Comparison of ENCODE assay signal across 2 cellular contexts in the genomic region with DNA sequence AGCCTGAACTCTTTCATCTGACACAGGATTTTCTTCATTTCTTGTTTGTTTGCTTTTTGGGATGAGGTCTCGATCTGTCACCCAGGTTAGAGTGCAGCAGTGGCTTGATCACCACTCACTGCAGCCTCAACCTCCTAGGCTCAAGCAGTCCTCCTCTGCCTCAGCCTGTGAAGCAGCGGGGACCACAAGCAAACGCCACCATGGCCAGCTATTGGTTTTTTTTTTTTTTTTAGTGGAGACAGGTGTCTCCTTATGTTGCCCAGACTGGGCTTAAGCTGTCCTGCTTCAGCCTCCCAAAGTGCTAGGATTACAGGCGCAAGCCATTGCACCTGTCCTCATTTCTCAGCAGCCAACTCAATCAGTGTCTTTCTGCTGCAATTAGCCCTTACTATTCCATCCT.
TF ChIP-seq lines count a peak whose summit lies in the region.

No MANE protein-coding gene starts in this region.

TF ChIP-seq in GM23338, 12 proteins besides CTCF, POLR2A, EP300 and RAD21 (continued from another document):
- TF ChIP-seq, protein P1, sequence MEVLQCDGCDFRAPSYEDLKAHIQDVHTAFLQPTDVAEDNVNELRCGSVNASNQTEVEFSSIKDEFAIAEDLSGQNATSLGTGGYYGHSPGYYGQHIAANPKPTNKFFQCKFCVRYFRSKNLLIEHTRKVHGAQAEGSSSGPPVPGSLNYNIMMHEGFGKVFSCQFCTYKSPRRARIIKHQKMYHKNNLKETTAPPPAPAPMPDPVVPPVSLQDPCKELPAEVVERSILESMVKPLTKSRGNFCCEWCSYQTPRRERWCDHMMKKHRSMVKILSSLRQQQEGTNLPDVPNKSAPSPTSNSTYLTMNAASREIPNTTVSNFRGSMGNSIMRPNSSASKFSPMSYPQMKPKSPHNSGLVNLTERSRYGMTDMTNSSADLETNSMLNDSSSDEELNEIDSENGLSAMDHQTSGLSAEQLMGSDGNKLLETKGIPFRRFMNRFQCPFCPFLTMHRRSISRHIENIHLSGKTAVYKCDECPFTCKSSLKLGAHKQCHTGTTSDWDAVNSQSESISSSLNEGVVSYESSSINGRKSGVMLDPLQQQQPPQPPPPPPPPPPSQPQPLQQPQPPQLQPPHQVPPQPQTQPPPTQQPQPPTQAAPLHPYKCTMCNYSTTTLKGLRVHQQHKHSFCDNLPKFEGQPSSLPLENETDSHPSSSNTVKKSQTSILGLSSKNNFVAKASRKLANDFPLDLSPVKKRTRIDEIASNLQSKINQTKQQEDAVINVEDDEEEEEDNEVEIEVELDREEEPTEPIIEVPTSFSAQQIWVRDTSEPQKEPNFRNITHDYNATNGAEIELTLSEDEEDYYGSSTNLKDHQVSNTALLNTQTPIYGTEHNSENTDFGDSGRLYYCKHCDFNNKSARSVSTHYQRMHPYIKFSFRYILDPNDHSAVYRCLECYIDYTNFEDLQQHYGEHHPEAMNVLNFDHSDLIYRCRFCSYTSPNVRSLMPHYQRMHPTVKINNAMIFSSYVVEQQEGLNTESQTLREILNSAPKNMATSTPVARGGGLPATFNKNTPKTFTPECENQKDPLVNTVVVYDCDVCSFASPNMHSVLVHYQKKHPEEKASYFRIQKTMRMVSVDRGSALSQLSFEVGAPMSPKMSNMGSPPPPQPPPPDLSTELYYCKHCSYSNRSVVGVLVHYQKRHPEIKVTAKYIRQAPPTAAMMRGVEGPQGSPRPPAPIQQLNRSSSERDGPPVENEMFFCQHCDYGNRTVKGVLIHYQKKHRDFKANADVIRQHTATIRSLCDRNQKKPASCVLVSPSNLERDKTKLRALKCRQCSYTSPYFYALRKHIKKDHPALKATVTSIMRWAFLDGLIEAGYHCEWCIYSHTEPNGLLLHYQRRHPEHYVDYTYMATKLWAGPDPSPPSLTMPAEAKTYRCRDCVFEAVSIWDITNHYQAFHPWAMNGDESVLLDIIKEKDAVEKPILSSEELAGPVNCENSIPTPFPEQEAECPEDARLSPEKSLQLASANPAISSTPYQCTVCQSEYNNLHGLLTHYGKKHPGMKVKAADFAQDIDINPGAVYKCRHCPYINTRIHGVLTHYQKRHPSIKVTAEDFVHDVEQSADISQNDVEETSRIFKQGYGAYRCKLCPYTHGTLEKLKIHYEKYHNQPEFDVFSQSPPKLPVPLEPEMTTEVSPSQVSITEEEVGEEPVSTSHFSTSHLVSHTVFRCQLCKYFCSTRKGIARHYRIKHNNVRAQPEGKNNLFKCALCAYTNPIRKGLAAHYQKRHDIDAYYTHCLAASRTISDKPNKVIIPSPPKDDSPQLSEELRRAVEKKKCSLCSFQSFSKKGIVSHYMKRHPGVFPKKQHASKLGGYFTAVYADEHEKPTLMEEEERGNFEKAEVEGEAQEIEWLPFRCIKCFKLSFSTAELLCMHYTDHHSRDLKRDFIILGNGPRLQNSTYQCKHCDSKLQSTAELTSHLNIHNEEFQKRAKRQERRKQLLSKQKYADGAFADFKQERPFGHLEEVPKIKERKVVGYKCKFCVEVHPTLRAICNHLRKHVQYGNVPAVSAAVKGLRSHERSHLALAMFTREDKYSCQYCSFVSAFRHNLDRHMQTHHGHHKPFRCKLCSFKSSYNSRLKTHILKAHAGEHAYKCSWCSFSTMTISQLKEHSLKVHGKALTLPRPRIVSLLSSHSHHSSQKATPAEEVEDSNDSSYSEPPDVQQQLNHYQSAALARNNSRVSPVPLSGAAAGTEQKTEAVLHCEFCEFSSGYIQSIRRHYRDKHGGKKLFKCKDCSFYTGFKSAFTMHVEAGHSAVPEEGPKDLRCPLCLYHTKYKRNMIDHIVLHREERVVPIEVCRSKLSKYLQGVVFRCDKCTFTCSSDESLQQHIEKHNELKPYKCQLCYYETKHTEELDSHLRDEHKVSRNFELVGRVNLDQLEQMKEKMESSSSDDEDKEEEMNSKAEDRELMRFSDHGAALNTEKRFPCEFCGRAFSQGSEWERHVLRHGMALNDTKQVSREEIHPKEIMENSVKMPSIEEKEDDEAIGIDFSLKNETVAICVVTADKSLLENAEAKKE (CRISPR knock-in tag; IDR thresholded peaks at IDR 0.05), result no peak
- no peak for TF ChIP-seq ZNF114 (CRISPR knock-in tag; IDR thresholded peaks at IDR 0.05)
- no peak for TF ChIP-seq NANOG (IDR thresholded peaks at IDR 0.05; ENCODE audit: borderline replicate concordance)
- TF ChIP-seq POLR2AphosphoS5 (IDR thresholded peaks at IDR 0.05; ENCODE audit: low read depth), result no peak
- TF ChIP-seq, protein P2, sequence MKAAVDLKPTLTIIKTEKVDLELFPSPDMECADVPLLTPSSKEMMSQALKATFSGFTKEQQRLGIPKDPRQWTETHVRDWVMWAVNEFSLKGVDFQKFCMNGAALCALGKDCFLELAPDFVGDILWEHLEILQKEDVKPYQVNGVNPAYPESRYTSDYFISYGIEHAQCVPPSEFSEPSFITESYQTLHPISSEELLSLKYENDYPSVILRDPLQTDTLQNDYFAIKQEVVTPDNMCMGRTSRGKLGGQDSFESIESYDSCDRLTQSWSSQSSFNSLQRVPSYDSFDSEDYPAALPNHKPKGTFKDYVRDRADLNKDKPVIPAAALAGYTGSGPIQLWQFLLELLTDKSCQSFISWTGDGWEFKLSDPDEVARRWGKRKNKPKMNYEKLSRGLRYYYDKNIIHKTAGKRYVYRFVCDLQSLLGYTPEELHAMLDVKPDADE (IDR thresholded peaks at IDR 0.05), result no peak
- no peak for TF ChIP-seq STAT1 (IDR thresholded peaks at IDR 0.05; ENCODE audit: unreplicated experiment)
- TF ChIP-seq, protein P3, sequence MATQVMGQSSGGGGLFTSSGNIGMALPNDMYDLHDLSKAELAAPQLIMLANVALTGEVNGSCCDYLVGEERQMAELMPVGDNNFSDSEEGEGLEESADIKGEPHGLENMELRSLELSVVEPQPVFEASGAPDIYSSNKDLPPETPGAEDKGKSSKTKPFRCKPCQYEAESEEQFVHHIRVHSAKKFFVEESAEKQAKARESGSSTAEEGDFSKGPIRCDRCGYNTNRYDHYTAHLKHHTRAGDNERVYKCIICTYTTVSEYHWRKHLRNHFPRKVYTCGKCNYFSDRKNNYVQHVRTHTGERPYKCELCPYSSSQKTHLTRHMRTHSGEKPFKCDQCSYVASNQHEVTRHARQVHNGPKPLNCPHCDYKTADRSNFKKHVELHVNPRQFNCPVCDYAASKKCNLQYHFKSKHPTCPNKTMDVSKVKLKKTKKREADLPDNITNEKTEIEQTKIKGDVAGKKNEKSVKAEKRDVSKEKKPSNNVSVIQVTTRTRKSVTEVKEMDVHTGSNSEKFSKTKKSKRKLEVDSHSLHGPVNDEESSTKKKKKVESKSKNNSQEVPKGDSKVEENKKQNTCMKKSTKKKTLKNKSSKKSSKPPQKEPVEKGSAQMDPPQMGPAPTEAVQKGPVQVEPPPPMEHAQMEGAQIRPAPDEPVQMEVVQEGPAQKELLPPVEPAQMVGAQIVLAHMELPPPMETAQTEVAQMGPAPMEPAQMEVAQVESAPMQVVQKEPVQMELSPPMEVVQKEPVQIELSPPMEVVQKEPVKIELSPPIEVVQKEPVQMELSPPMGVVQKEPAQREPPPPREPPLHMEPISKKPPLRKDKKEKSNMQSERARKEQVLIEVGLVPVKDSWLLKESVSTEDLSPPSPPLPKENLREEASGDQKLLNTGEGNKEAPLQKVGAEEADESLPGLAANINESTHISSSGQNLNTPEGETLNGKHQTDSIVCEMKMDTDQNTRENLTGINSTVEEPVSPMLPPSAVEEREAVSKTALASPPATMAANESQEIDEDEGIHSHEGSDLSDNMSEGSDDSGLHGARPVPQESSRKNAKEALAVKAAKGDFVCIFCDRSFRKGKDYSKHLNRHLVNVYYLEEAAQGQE (IDR thresholded peaks at IDR 0.05; ENCODE audit: unreplicated experiment), result no peak
- no peak for TF ChIP-seq EZH2 (IDR thresholded peaks at IDR 0.05; ENCODE audit: low read depth, unreplicated experiment)

TF ChIP-seq in WTC11, 78 proteins besides CTCF, POLR2A, EP300 and RAD21 (continued from another document):
- TF ChIP-seq, protein P4, sequence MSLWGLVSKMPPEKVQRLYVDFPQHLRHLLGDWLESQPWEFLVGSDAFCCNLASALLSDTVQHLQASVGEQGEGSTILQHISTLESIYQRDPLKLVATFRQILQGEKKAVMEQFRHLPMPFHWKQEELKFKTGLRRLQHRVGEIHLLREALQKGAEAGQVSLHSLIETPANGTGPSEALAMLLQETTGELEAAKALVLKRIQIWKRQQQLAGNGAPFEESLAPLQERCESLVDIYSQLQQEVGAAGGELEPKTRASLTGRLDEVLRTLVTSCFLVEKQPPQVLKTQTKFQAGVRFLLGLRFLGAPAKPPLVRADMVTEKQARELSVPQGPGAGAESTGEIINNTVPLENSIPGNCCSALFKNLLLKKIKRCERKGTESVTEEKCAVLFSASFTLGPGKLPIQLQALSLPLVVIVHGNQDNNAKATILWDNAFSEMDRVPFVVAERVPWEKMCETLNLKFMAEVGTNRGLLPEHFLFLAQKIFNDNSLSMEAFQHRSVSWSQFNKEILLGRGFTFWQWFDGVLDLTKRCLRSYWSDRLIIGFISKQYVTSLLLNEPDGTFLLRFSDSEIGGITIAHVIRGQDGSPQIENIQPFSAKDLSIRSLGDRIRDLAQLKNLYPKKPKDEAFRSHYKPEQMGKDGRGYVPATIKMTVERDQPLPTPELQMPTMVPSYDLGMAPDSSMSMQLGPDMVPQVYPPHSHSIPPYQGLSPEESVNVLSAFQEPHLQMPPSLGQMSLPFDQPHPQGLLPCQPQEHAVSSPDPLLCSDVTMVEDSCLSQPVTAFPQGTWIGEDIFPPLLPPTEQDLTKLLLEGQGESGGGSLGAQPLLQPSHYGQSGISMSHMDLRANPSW (CRISPR knock-in tag; conservative IDR thresholded peaks at IDR 0.05; ENCODE audit: low read depth), result no peak
